In genomic region chr6:145673504-145673903, GRCh38 we compare ENCODE assay signal across 32 cellular contexts.
"Had no signal": no experiment of that assay in that cellular context is flagged by ENCODE, and none has a peak within 500 bp of the region (broad histone marks: within the 10 kb centered on the region; RNA-seq: fewer than 3 reads in every experiment).

No MANE protein-coding gene starts in this region.

- H3K27me3 ChIP-seq: brain microvascular endothelial cell, esophagus squamous epithelium, stomach, suprapubic skin, tibial artery, upper lobe of right lung had no signal

- H3K4me3 ChIP-seq: esophagus squamous epithelium, stomach, suprapubic skin, tibial artery, upper lobe of right lung had no signal

- ATAC-seq: activated CD4-positive, CD25-positive, alpha-beta regulatory T cell treated with anti-CD3 and anti-CD28 coated beads, Interleukin-2, amount 50 U/mL, for 24 hours; left colon; naive thymus-derived CD4-positive, alpha-beta T cell; right cardiac atrium; stimulated activated memory B cell treated with anti-CD40 and anti-IgM and Interleukin-4, amounts not matched to agents 10 μg/mL and 1 μg/mL and 100 μg/mL, for 72 hours; upper lobe of right lung had no signal

- H3K9me3 ChIP-seq: suprapubic skin, tibial artery, upper lobe of right lung had no signal

- DNase-seq: activated CD4-positive, alpha-beta T cell treated with anti-CD3 and anti-CD28 coated beads for 48 hours; activated CD4-positive, alpha-beta T cell treated with anti-CD3 and anti-CD28 coated beads, Interleukin-2, amount 50 U/mL, for 48 hours; activated CD8-positive, alpha-beta memory T cell treated with anti-CD3 and anti-CD28 coated beads for 24 hours; activated gamma-delta T cell treated with Interleukin-2 at 50 U/mL for 16 hours; activated naive CD4-positive, alpha-beta T cell treated with anti-CD3 and anti-CD28 coated beads, Interleukin-2, amount 50 U/mL, for 16 hours; activated T-cell treated with anti-CD3 and anti-CD28 coated beads, Interleukin-2, amount 50 U/mL, for 24 hours; amniotic stem cell; brain microvascular endothelial cell; cortex of kidney; effector CD4-positive, alpha-beta T cell; esophagus squamous epithelium; foreskin melanocyte; left colon; mammary epithelial cell; midbrain; naive thymus-derived CD4-positive, alpha-beta T cell; stimulated activated CD4-positive, alpha-beta T cell treated with anti-CD3 and anti-CD28 coated beads, Interleukin-4, amount 100 ng/mL, for 24 hours; stomach; SW 1271; T-helper 9 cell; tibial artery; upper lobe of right lung had no signal

- H3K27ac ChIP-seq: brain microvascular endothelial cell, epithelial cell of prostate, esophagus squamous epithelium, stomach, suprapubic skin, tibial artery, upper lobe of right lung, VCaP had no signal

- FAIRE-seq: astrocyte, endometrium, keratinocyte, TTC549 had no signal

- H3K36me3 ChIP-seq: brain microvascular endothelial cell, upper lobe of right lung had no signal

- H3K4me1 ChIP-seq: esophagus squamous epithelium, stomach, suprapubic skin, upper lobe of right lung had no signal
